In the genomic region with DNA sequence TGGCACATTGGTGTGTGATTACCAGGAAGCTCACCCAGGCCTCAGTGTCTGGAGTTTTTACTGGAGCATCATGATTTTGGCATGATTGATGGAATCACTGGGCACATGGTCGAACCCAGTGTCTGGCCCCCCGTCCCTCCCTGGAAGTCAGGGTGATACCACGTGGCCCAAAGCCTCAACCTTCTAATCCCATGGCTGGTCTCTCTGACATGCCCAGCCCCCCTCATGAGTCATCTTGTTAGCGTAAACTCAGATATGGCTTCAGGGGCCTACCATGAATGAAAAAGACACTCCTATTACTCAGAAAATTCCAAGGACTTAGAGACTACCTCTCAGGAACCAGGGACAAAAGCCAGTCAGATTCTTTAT, we compare ENCODE assay signal across 8 cellular contexts.
DNase-seq lines count a peak whose midpoint lies in the region; ATAC-seq, FAIRE-seq and TF ChIP-seq lines count a peak whose summit lies in the region.

No MANE protein-coding gene starts in this region.

- H3K36me3 ChIP-seq in HEK293 (ENCODE audit: control insufficient read depth in 2 of 2, insufficient read depth in 1 of 2, low read length in 2 of 2): no peaks in the 10 kb centered on the region

- H3K4me3 Mint-ChIP-seq in stimulated activated naive CD8-positive, alpha-beta T cell treated with anti-CD3 and anti-CD28 coated beads, Interleukin-15, Interleukin-2, amounts not matched to agents 100 ng/mL and 50 ng/mL, for 24 hours: peak overlapping the region; percentile 37

- CTCF ChIA-PET in HEK293 (lab: Yijun Ruan, JAX): interaction anchor here (0.6 to 1.5 kb wide), 3 partner anchors 104 to 129 kb away, joined by 3 to 7 read pairs (median 3); a partner anchor contains a TSS

- peak overlapping the region; percentile 70 for H3K27ac ChIP-seq in HEK293 (ENCODE audit: extremely low read depth, low read depth, low read length)

- H3K27ac Mint-ChIP-seq in stimulated activated naive CD8-positive, alpha-beta T cell treated with anti-CD3 and anti-CD28 coated beads, Interleukin-15, Interleukin-2, amounts not matched to agents 100 ng/mL and 50 ng/mL, for 24 hours: peak overlapping the region; percentile 67

- H3K27me3 Mint-ChIP-seq in stimulated activated naive CD8-positive, alpha-beta T cell treated with anti-CD3 and anti-CD28 coated beads, Interleukin-15, Interleukin-2, amounts not matched to agents 100 ng/mL and 50 ng/mL, for 24 hours: peaks cover 9% of the 10 kb centered on the region

- peaks cover 26% of the 10 kb centered on the region for H3K4me1 ChIP-seq in HEK293 (ENCODE audit: control insufficient read depth, insufficient read depth, low read length)

- no peak for TF ChIP-seq POLR2A in GM12892 (IDR thresholded peaks at IDR 0.05; ENCODE audit: low read depth, low read length)

- ATAC-seq in HG02852 (IDR thresholded peaks at IDR 0.05; ENCODE audit: unreplicated experiment): no peak
- ATAC-seq in HG03039 (IDR thresholded peaks at IDR 0.05; ENCODE audit: unreplicated experiment): no peak

- DNase-seq in SW480 (ENCODE audit: low spot score): peak; percentile 73
- DNase-seq in fibroblast of villous mesenchyme (ENCODE audit: low read depth): peak; percentile 94
- DNase-seq in NCI-H2107 (lab: John Stamatoyannopoulos, UW): no peak
- DNase-seq in GM12892 (ENCODE audit: insufficient read length): no peak

- no peaks in the 10 kb centered on the region for H3K9me3 ChIP-seq in HEK293 (ENCODE audit: control insufficient read depth, insufficient read depth, low read depth, low read length)

- POLR2A ChIA-PET in HEK293 (lab: Yijun Ruan, JAX): interaction anchor here (1.7 kb wide), 1 partner anchor 10 kb away, joined by 7 read pairs; no protein-coding TSS in a partner anchor

- peaks cover 5% of the 10 kb centered on the region for H3K9me3 Mint-ChIP-seq in stimulated activated naive CD8-positive, alpha-beta T cell treated with anti-CD3 and anti-CD28 coated beads, Interleukin-15, Interleukin-2, amounts not matched to agents 100 ng/mL and 50 ng/mL, for 24 hours

- no peak for FAIRE-seq in GM12892 (lab: Jason Lieb, UNC)

- TF ChIP-seq CTCF in HEK293 (tag by site-specific recombination; IDR thresholded peaks at IDR 0.05) (no peak), fibroblast of villous mesenchyme (IDR thresholded peaks at IDR 0.05; ENCODE audit: insufficient read depth, low read depth, low read length) (no peak)

- H3K4me1 Mint-ChIP-seq in stimulated activated naive CD8-positive, alpha-beta T cell treated with anti-CD3 and anti-CD28 coated beads, Interleukin-15, Interleukin-2, amounts not matched to agents 100 ng/mL and 50 ng/mL, for 24 hours (ENCODE audit: low read depth): peaks cover 81% of the 10 kb centered on the region

- H3K4me3 ChIP-seq in HEK293 (ENCODE audit: low read depth, low read length) (no peak overlapping the region), fibroblast of villous mesenchyme (ENCODE audit: low read depth, low read length) (no peak overlapping the region)

- H3K36me3 Mint-ChIP-seq in stimulated activated naive CD8-positive, alpha-beta T cell treated with anti-CD3 and anti-CD28 coated beads, Interleukin-15, Interleukin-2, amounts not matched to agents 100 ng/mL and 50 ng/mL, for 24 hours (ENCODE audit: low read depth): peaks cover 6% of the 10 kb centered on the region

TF ChIP-seq in HEK293, 187 proteins besides CTCF, POLR2A, EP300 and RAD21 (continues in another document):
- TF ChIP-seq ZNF24 (tag by site-specific recombination; IDR thresholded peaks at IDR 0.05): no peak
- no peak for TF ChIP-seq ZNF341 (tag by site-specific recombination; IDR thresholded peaks at IDR 0.05; ENCODE audit: low read depth)
- no peak for TF ChIP-seq REPIN1 (tag by site-specific recombination; IDR thresholded peaks at IDR 0.05; ENCODE audit: low read depth)
- TF ChIP-seq, protein P1, sequence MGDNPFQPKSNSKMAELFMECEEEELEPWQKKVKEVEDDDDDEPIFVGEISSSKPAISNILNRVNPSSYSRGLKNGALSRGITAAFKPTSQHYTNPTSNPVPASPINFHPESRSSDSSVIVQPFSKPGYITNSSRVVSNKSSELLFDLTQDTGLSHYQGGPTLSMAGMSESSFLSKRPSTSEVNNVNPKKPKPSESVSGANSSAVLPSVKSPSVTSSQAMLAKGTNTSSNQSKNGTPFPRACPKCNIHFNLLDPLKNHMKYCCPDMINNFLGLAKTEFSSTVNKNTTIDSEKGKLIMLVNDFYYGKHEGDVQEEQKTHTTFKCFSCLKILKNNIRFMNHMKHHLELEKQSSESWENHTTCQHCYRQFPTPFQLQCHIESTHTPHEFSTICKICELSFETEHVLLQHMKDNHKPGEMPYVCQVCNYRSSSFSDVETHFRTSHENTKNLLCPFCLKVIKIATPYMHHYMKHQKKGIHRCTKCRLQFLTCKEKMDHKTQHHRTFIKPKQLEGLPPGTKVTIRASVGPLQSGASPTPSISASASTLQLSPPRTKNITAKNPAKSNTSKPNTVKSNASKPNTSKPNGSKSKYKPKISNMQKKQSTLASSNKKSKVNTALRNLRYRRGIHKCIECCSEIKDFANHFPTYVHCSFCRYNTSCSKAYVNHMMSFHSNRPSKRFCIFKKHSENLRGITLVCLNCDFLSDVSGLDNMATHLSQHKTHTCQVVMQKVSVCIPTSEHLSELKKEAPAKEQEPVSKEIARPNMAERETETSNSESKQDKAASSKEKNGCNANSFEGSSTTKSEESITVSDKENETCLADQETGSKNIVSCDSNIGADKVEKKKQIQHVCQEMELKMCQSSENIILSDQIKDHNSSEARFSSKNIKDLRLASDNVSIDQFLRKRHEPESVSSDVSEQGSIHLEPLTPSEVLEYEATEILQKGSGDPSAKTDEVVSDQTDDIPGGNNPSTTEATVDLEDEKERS (tag by site-specific recombination; IDR thresholded peaks at IDR 0.05): no peak
- no peak for TF ChIP-seq ZFP69B (tag by site-specific recombination; IDR thresholded peaks at IDR 0.05)
- no peak for TF ChIP-seq ZNF785 (tag by site-specific recombination; IDR thresholded peaks at IDR 0.05)
- TF ChIP-seq ZBTB7A (tag by site-specific recombination; IDR thresholded peaks at IDR 0.05; ENCODE audit: low read depth): no peak
- TF ChIP-seq ZNF571 (tag by site-specific recombination; IDR thresholded peaks at IDR 0.05): no peak
- no peak for TF ChIP-seq ZNF473 (tag by site-specific recombination; IDR thresholded peaks at IDR 0.05)
- TF ChIP-seq HOXA7 (CRISPR knock-in tag; IDR thresholded peaks at IDR 0.05; ENCODE audit: borderline replicate concordance): no peak
- TF ChIP-seq ZNF133 (tag by site-specific recombination; IDR thresholded peaks at IDR 0.05): no peak
- TF ChIP-seq ZNF37A (tag by site-specific recombination; IDR thresholded peaks at IDR 0.05): no peak
- TF ChIP-seq, protein P2, sequence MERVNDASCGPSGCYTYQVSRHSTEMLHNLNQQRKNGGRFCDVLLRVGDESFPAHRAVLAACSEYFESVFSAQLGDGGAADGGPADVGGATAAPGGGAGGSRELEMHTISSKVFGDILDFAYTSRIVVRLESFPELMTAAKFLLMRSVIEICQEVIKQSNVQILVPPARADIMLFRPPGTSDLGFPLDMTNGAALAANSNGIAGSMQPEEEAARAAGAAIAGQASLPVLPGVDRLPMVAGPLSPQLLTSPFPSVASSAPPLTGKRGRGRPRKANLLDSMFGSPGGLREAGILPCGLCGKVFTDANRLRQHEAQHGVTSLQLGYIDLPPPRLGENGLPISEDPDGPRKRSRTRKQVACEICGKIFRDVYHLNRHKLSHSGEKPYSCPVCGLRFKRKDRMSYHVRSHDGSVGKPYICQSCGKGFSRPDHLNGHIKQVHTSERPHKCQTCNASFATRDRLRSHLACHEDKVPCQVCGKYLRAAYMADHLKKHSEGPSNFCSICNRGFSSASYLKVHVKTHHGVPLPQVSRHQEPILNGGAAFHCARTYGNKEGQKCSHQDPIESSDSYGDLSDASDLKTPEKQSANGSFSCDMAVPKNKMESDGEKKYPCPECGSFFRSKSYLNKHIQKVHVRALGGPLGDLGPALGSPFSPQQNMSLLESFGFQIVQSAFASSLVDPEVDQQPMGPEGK (tag by site-specific recombination; IDR thresholded peaks at IDR 0.05): peak; percentile 22; the same call in 1 of the 2 replicates
- TF ChIP-seq KLF9 (tag by site-specific recombination; IDR thresholded peaks at IDR 0.05; ENCODE audit: low read depth): peak; percentile 21
- TF ChIP-seq, protein P3, sequence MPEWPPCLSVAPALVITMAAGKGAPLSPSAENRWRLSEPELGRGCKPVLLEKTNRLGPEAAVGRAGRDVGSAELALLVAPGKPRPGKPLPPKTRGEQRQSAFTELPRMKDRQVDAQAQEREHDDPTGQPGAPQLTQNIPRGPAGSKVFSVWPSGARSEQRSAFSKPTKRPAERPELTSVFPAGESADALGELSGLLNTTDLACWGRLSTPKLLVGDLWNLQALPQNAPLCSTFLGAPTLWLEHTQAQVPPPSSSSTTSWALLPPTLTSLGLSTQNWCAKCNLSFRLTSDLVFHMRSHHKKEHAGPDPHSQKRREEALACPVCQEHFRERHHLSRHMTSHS (tag by site-specific recombination; IDR thresholded peaks at IDR 0.05): no peak
- no peak for TF ChIP-seq YY1 (tag by site-specific recombination; IDR thresholded peaks at IDR 0.05)
- no peak for TF ChIP-seq ZNF10 (tag by site-specific recombination; IDR thresholded peaks at IDR 0.05)
- peak; percentile 22; the same call in 1 of the 2 replicates for TF ChIP-seq KLF8 (tag by site-specific recombination; IDR thresholded peaks at IDR 0.05)
- no peak for TF ChIP-seq ZNF555 (tag by site-specific recombination; conservative IDR thresholded peaks at IDR 0.05)
- no peak for TF ChIP-seq ZNF660 (tag by site-specific recombination; IDR thresholded peaks at IDR 0.05)
- no peak for TF ChIP-seq ZNF433 (tag by site-specific recombination; IDR thresholded peaks at IDR 0.05; ENCODE audit: low read depth)
- TF ChIP-seq, protein P4, sequence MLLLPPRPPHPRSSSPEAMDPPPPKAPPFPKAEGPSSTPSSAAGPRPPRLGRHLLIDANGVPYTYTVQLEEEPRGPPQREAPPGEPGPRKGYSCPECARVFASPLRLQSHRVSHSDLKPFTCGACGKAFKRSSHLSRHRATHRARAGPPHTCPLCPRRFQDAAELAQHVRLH (tag by site-specific recombination; IDR thresholded peaks at IDR 0.05): no peak
- no peak for TF ChIP-seq ZNF561 (tag by site-specific recombination; IDR thresholded peaks at IDR 0.05; ENCODE audit: borderline replicate concordance)
- TF ChIP-seq ZBTB8A (tag by site-specific recombination; IDR thresholded peaks at IDR 0.05): no peak

Comparison
In these comparisons a context has a peak if more than half of its experiments do, and no peak if none do; other contexts are left out.
1. DNase-seq: peak in SW480 (single experiment) and fibroblast of villous mesenchyme (single experiment); none in NCI-H2107 (single experiment) and GM12892 (single experiment).